In the genomic region with DNA sequence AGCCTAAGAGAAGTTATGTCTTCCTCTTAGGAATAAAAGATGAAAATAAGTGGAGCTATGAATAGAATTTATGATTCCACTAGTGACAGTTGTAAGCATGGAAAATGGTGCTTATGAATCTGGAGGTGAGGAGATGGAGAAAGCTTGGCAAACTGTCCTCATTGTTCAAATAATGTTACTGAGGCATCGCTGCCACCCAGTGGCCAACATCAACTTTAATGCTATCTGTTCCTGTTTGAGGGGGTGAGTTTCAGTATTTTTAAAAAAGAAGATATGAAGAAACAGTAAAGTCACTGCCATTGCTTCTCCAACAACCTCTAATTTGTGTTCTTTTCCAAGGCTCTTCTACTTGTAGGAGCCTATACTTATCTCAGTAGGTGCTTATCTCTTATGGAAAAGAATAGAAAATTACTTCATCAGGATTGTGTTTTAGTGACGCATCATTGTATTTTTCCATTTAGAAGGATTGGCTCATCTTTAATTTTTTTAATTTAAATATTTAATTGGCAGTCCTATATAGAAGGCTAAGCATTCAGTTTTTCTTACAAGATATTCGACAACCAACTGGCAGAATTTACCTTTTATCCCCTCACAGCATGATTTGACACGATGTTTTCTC, we compare ENCODE assay signal across 8 cellular contexts.
DNase-seq lines count a peak whose midpoint lies in the region; ATAC-seq, FAIRE-seq and TF ChIP-seq lines count a peak whose summit lies in the region.

No MANE protein-coding gene starts in this region.

- no peak overlapping the region for H3K9ac ChIP-seq in kidney (ENCODE audit: low read length in 2 of 2)

- H3K4me3 ChIP-seq in kidney (ENCODE audit: low read length in 2 of 2), result no peak overlapping the region

- ATAC-seq in GM19463 (IDR thresholded peaks at IDR 0.05; ENCODE audit: unreplicated experiment) (peak; percentile 87), HG02970 (IDR thresholded peaks at IDR 0.05; ENCODE audit: low FRiP score, unreplicated experiment) (no peak)
- no peak for ATAC-seq in stimulated activated naive CD8-positive, alpha-beta T cell treated with anti-CD3 and anti-CD28 coated beads, Interleukin-15, Interleukin-2, amounts not matched to agents 100 U/mL and 50 U/mL, for 24 hours

- H3K27ac ChIP-seq in kidney (ENCODE audit: low read depth in 2 of 2, low read length in 2 of 2), result no peak overlapping the region

- no peaks in the 10 kb centered on the region for H3K4me1 ChIP-seq in kidney (ENCODE audit: control insufficient read depth in 1 of 2, insufficient read depth in 1 of 2, low read depth in 1 of 2, low read length in 2 of 2)

- H3K36me3 ChIP-seq in kidney (ENCODE audit: control insufficient read depth in 1 of 2, insufficient read depth in 2 of 2, low read length in 2 of 2), result no peaks in the 10 kb centered on the region

- DNase-seq in DMS114 treated with DMSO at 0.1 percent for 48 hours (lab: John Stamatoyannopoulos, UW; ENCODE audit: unreplicated experiment), result peak; percentile 11
- DNase-seq in HTR-8/SVneo (ENCODE audit: insufficient read length, low spot score), result peak; percentile 29
- DNase-seq in RKO (ENCODE audit: low spot score), result peak; percentile 65
- DNase-seq in brain pericyte (ENCODE audit: low read depth, low spot score), result peak; percentile 25
- DNase-seq in kidney, result no peak
- peak; percentile 30 for DNase-seq in stimulated activated naive CD8-positive, alpha-beta T cell treated with anti-CD3 and anti-CD28 coated beads, Interleukin-15, Interleukin-2, amounts not matched to agents 100 U/mL and 50 U/mL, for 24 hours

- intact Hi-C loops in kidney (cut with DNase I), result no loop called here

- TF ChIP-seq CTCF in kidney (IDR thresholded peaks at IDR 0.05; ENCODE audit: borderline replicate concordance, extremely low read depth, insufficient read depth), result peak; percentile 41

- H3K9me3 ChIP-seq in kidney (ENCODE audit: control insufficient read depth in 1 of 2, low read length in 2 of 2), result no peaks in the 10 kb centered on the region

- FAIRE-seq in HTR-8/SVneo (lab: Jason Lieb, UNC) (no peak), kidney (lab: Jason Lieb, UNC) (peak; percentile 46)
